1 cellular context compared by ENCODE assay signal in the genomic region with DNA sequence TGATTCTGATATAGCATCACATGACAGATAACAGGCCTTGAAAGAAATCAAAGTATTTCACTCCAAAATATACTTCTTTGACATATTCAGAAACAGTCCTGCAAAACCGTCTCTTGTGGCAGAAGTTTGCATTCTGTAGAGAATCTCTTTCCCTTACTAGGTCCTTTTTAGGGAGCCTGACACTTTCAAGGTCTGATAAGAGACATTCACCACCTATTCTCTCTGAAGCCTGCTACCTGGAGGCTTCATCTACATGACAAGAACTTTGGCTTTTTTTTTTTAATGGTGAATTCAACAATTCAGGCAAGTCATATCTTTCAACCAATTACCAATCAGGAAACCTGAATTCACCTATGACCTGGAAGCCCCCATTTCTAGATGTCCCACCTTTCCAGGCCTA.
TF ChIP-seq lines count a peak whose summit lies in the region.

No MANE protein-coding gene starts in this region.

TF ChIP-seq in GM23338, 12 proteins besides CTCF, POLR2A, EP300 and RAD21 (continued from another document):
- TF ChIP-seq, protein P1, sequence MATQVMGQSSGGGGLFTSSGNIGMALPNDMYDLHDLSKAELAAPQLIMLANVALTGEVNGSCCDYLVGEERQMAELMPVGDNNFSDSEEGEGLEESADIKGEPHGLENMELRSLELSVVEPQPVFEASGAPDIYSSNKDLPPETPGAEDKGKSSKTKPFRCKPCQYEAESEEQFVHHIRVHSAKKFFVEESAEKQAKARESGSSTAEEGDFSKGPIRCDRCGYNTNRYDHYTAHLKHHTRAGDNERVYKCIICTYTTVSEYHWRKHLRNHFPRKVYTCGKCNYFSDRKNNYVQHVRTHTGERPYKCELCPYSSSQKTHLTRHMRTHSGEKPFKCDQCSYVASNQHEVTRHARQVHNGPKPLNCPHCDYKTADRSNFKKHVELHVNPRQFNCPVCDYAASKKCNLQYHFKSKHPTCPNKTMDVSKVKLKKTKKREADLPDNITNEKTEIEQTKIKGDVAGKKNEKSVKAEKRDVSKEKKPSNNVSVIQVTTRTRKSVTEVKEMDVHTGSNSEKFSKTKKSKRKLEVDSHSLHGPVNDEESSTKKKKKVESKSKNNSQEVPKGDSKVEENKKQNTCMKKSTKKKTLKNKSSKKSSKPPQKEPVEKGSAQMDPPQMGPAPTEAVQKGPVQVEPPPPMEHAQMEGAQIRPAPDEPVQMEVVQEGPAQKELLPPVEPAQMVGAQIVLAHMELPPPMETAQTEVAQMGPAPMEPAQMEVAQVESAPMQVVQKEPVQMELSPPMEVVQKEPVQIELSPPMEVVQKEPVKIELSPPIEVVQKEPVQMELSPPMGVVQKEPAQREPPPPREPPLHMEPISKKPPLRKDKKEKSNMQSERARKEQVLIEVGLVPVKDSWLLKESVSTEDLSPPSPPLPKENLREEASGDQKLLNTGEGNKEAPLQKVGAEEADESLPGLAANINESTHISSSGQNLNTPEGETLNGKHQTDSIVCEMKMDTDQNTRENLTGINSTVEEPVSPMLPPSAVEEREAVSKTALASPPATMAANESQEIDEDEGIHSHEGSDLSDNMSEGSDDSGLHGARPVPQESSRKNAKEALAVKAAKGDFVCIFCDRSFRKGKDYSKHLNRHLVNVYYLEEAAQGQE (IDR thresholded peaks at IDR 0.05; ENCODE audit: unreplicated experiment): no peak
